ENCODE assay signal across 8 cellular contexts in genomic region chr1:89454845-89455521, GRCh38.
DNase-seq lines count a peak whose midpoint lies in the region; ATAC-seq and TF ChIP-seq lines count a peak whose summit lies in the region.

No MANE protein-coding gene starts in this region.

- no peak overlapping the region for H3K27ac ChIP-seq in Peyer's patch

- intact Hi-C loops in activated T-helper 2 cell treated with anti-CD3 and anti-CD28 coated beads, Interferon-gamma antibody, Interleukin-2, Interleukin-4, amounts not matched to agents 10 μg/mL and 5 μg/mL and 100 μg/mL, durations not matched to agents 14 hours and 24 hours and 36 hours (cut with micrococcal nuclease): loop anchor here (1.0 to 5.0 kb wide), 7 partner anchors 73 to 519 kb away; partner anchors contain the start of genes GBP4 and GBP5

- no peak for TF ChIP-seq POLR2A in Peyer's patch (IDR thresholded peaks at IDR 0.05)

- H3K27me3 ChIP-seq in GM06990 (replicated peaks; ENCODE audit: control insufficient read depth, insufficient read depth, low read length): no peaks in the 10 kb centered on the region; the same call in 1 of the 2 replicates
- H3K27me3 ChIP-seq in Peyer's patch: no peaks in the 10 kb centered on the region

- peaks cover 44% of the 10 kb centered on the region for H3K27me3 Mint-ChIP-seq in activated T-helper 2 cell treated with anti-CD3 and anti-CD28 coated beads, Interferon-gamma antibody, Interleukin-2, Interleukin-4, amounts not matched to agents 10 μg/mL and 5 μg/mL and 100 μg/mL, durations not matched to agents 14 hours and 24 hours and 36 hours (ENCODE audit: low read depth)

- DNase-seq in GM06990 (ENCODE audit: extremely low read depth, insufficient read length): no peak
- peak in 2 of 3 donors; percentile 32 to 73 for DNase-seq in Peyer's patch
- peak; percentile 47 for DNase-seq in activated T-helper 2 cell treated with anti-CD3 and anti-CD28 coated beads, Interferon-gamma antibody, Interleukin-2, Interleukin-4, amounts not matched to agents 10 μg/mL and 5 μg/mL and 100 μg/mL, durations not matched to agents 14 hours and 24 hours and 36 hours (ENCODE audit: low spot score)
- DNase-seq in globus pallidus (ENCODE audit: low spot score): peak; percentile 43
- peak; percentile 48 for DNase-seq in renal cortical epithelial cell (ENCODE audit: low read depth)

- H3K27ac Mint-ChIP-seq in activated T-helper 2 cell treated with anti-CD3 and anti-CD28 coated beads, Interferon-gamma antibody, Interleukin-2, Interleukin-4, amounts not matched to agents 10 μg/mL and 5 μg/mL and 100 μg/mL, durations not matched to agents 14 hours and 24 hours and 36 hours: no peak overlapping the region

- ATAC-seq in HG03565 (IDR thresholded peaks at IDR 0.05; ENCODE audit: unreplicated experiment): no peak
- ATAC-seq in GM21515 (IDR thresholded peaks at IDR 0.05; ENCODE audit: unreplicated experiment): no peak

- no peak overlapping the region for H3K4me3 Mint-ChIP-seq in activated T-helper 2 cell treated with anti-CD3 and anti-CD28 coated beads, Interferon-gamma antibody, Interleukin-2, Interleukin-4, amounts not matched to agents 10 μg/mL and 5 μg/mL and 100 μg/mL, durations not matched to agents 14 hours and 24 hours and 36 hours (ENCODE audit: low read depth)

- no peaks in the 10 kb centered on the region for H3K9me3 ChIP-seq in Peyer's patch

- H3K36me3 ChIP-seq in GM06990 (ENCODE audit: control insufficient read depth, insufficient read depth, low read length) (no peaks in the 10 kb centered on the region), Peyer's patch (no peaks in the 10 kb centered on the region)

- peaks cover 20% of the 10 kb centered on the region for H3K4me1 Mint-ChIP-seq in activated T-helper 2 cell treated with anti-CD3 and anti-CD28 coated beads, Interferon-gamma antibody, Interleukin-2, Interleukin-4, amounts not matched to agents 10 μg/mL and 5 μg/mL and 100 μg/mL, durations not matched to agents 14 hours and 24 hours and 36 hours (ENCODE audit: low read depth)

- no peaks in the 10 kb centered on the region for H3K9me3 Mint-ChIP-seq in activated T-helper 2 cell treated with anti-CD3 and anti-CD28 coated beads, Interferon-gamma antibody, Interleukin-2, Interleukin-4, amounts not matched to agents 10 μg/mL and 5 μg/mL and 100 μg/mL, durations not matched to agents 14 hours and 24 hours and 36 hours

- peak; percentile 51 for TF ChIP-seq CTCF in GM06990 (IDR thresholded peaks at IDR 0.05; ENCODE audit: insufficient read depth, low read length, poor library complexity, severe bottlenecking)
- TF ChIP-seq CTCF in LNCAP (IDR thresholded peaks at IDR 0.05): peak; percentile 64
- peak; percentile 23 to 86 (median 72) for TF ChIP-seq CTCF in Peyer's patch (IDR thresholded peaks at IDR 0.05)

- H3K4me1 ChIP-seq in Peyer's patch: no peaks in the 10 kb centered on the region

- H3K4me3 ChIP-seq in GM06990 (replicated peaks; ENCODE audit: low read depth, low read length) (no peak overlapping the region), Peyer's patch (no peak overlapping the region)

- no peaks in the 10 kb centered on the region for H3K36me3 Mint-ChIP-seq in activated T-helper 2 cell treated with anti-CD3 and anti-CD28 coated beads, Interferon-gamma antibody, Interleukin-2, Interleukin-4, amounts not matched to agents 10 μg/mL and 5 μg/mL and 100 μg/mL, durations not matched to agents 14 hours and 24 hours and 36 hours (ENCODE audit: low read depth)
